ENCODE assay signal across 1 cellular context in the genomic region with DNA sequence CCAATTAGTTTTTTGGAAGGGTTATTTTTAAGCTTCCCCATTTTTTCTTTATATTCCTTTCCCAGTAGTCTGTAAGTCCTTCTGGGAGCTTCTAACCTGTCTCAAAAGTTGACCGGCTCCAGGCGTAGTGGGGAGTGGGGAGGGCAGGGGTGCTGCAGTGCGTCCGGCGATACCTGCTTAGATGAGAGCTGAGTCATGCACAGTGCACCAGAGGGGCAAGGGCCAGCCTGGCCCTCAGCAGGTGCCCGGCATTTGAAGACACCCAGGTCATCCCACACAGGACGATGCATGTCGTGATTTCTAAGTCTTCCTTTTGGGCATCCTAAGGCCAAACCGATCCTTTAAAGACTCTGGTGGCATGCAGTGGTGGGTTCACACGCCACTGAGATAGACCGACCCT.
TF ChIP-seq lines count a peak whose summit lies in the region.

No MANE protein-coding gene starts in this region.

TF ChIP-seq in WTC11, 78 proteins besides CTCF, POLR2A, EP300 and RAD21 (continued from another document):
- TF ChIP-seq, protein P1, sequence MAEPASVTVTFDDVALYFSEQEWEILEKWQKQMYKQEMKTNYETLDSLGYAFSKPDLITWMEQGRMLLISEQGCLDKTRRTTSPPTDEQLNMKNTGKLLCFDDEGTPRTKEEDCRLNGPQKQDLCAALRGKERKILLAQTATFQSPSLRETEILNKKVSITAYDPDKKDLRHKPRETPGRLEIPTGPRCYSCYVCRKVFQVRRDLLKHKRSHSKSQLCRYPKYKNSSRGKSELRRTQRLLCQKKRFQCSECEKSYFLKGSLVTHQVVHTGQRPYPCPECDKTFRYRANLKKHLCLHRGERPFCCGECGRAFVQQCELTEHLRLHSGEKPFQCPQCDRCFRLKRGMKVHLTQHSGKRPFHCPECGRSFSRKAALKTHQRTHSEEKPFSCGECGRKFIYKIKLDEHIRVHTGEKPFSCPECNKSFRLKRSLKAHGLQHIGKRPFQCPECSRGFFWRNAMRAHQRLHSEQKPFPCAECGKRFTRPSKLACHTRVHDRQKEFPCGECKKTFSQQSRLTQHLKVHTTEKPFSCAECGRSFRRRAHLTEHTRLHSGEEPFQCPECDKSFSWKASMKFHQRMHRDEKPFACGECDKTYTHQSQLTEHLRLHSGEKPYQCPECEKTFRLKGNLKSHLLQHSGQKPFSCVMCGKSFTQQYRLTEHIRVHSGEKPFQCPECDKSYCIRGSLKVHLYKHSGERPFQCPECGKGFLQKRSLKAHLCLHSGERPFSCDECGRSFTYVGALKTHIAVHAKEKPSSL (CRISPR knock-in tag; conservative IDR thresholded peaks at IDR 0.05) = no peak
- TF ChIP-seq, protein P2, sequence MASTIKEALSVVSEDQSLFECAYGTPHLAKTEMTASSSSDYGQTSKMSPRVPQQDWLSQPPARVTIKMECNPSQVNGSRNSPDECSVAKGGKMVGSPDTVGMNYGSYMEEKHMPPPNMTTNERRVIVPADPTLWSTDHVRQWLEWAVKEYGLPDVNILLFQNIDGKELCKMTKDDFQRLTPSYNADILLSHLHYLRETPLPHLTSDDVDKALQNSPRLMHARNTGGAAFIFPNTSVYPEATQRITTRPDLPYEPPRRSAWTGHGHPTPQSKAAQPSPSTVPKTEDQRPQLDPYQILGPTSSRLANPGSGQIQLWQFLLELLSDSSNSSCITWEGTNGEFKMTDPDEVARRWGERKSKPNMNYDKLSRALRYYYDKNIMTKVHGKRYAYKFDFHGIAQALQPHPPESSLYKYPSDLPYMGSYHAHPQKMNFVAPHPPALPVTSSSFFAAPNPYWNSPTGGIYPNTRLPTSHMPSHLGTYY (CRISPR knock-in tag; IDR thresholded peaks at IDR 0.05) = no peak
